Comparison of ENCODE assay signal across 20 cellular contexts in the genomic region with DNA sequence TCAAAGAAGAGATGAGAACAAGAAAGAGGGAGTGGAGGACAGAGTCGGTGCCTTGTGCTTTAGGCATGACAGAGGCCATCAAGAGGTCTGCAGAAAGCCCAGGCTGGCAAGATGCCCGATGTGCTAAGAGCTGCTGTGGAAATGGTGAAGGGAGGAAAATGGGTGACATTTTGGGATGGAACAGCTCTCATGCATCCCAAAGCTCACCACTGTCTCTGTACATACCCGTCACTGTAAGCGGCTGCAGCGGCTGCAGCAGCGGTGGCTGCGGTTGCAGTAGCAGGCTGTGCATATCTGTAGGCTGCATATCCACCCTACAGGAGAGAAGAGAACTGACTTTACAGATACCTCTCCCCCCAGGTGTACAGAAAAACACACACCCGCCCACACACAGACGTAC. TPM values are rescaled to one million over a fixed set of nuclear protein-coding genes. Genes with fewer than 3 reads are reported as not detected.
DNase-seq lines count a peak whose midpoint lies in the region; ATAC-seq, FAIRE-seq and TF ChIP-seq lines count a peak whose summit lies in the region.
"Had no signal": no experiment of that assay in that cellular context is flagged by ENCODE, and none has a peak within 500 bp of the region (broad histone marks: within the 10 kb centered on the region; RNA-seq: fewer than 3 reads in every experiment).

No MANE protein-coding gene starts in this region.

- H3K9ac ChIP-seq in SU-DHL-6 (ENCODE audit: low read length) = peak overlapping the region; percentile 74

- no peaks in the 10 kb centered on the region for H3K9me3 ChIP-seq in HEK293 (ENCODE audit: control insufficient read depth, insufficient read depth, low read depth, low read length)
- no peaks in the 10 kb centered on the region for H3K9me3 ChIP-seq in SU-DHL-6 (ENCODE audit: insufficient read depth, low read length)
- H3K9me3 ChIP-seq in pancreas = no peaks in the 10 kb centered on the region
- H3K9me3 ChIP-seq: HAP-1, SJSA1 had no signal

- peaks cover 47% of the 10 kb centered on the region for H3K4me1 Mint-ChIP-seq in osteocyte (ENCODE audit: unreplicated experiment)
- H3K4me1 Mint-ChIP-seq: CD8-positive, alpha-beta memory T cell had no signal

- H3K9me3 Mint-ChIP-seq in osteocyte (ENCODE audit: unreplicated experiment) = no peaks in the 10 kb centered on the region
- H3K9me3 Mint-ChIP-seq: CD8-positive, alpha-beta memory T cell had no signal

- intact Hi-C loops in pancreas (cut with DNase I) = no loop called here

- peaks cover 7 to 17% of the 10 kb centered on the region in 2 experiments; a peak in 2 of 3 replicates for H3K36me3 ChIP-seq in HEK293 (ENCODE audit: control insufficient read depth in 2 of 2, insufficient read depth in 1 of 2, low read length in 2 of 2)
- H3K36me3 ChIP-seq in SU-DHL-6 (ENCODE audit: low read length) = peaks cover 5% of the 10 kb centered on the region
- no peaks in the 10 kb centered on the region for H3K36me3 ChIP-seq in pancreas

- no peak for ATAC-seq in HG02852 (IDR thresholded peaks at IDR 0.05; ENCODE audit: unreplicated experiment)
- no peak for ATAC-seq in HG02763 (IDR thresholded peaks at IDR 0.05; ENCODE audit: unreplicated experiment)
- no peak for ATAC-seq in pancreas
- ATAC-seq: PC-3 had no signal

- H4K20me1 ChIP-seq in SU-DHL-6 (ENCODE audit: low read depth, low read length) = no peaks in the 10 kb centered on the region

- 90 to 93% methylated on average over 9 of the region's 9 CpGs for WGBS in pancreas, 2 donors

- TF ChIP-seq CTCF in HEK293 (tag by site-specific recombination; IDR thresholded peaks at IDR 0.05) (no peak), SU-DHL-6 (IDR thresholded peaks at IDR 0.05; ENCODE audit: insufficient read depth, low read length, poor library complexity, severe bottlenecking) (no peak), fibroblast of pulmonary artery (IDR thresholded peaks at IDR 0.05; ENCODE audit: low read length, missing control alignments) (no peak), osteocyte (IDR thresholded peaks at IDR 0.05) (no peak), pancreas (IDR thresholded peaks at IDR 0.05) (no peak)

- no peak overlapping the region for H3K27ac Mint-ChIP-seq in osteocyte (ENCODE audit: unreplicated experiment)
- H3K27ac Mint-ChIP-seq: CD8-positive, alpha-beta memory T cell had no signal

- H3K79me2 ChIP-seq in SU-DHL-6 (ENCODE audit: insufficient read depth, low read length) = peaks cover 19% of the 10 kb centered on the region

- no peak overlapping the region for H3K27ac ChIP-seq in HEK293 (ENCODE audit: extremely low read depth, low read depth, low read length)
- peak overlapping the region; percentile 99 for H3K27ac ChIP-seq in SU-DHL-6 (ENCODE audit: low read depth, low read length)
- H3K27ac ChIP-seq in pancreas = no peak overlapping the region

- no peaks in the 10 kb centered on the region for H3K9me2 ChIP-seq in SU-DHL-6 (replicated peaks; ENCODE audit: insufficient read depth, low read length)

- peak; percentile 34 for DNase-seq in fibroblast of pulmonary artery (ENCODE audit: low read depth)
- peak; percentile 57 for DNase-seq in osteocyte (ENCODE audit: extremely low spot score, unreplicated experiment)
- no peak for DNase-seq in central memory CD4-positive, alpha-beta T cell
- no peak for DNase-seq in pancreas
- DNase-seq: C1 segment of cervical spinal cord; CD8-positive, alpha-beta memory T cell; KG1; NCI-H1105 treated with DMSO at 0.1 percent for 48 hours; NCI-H1694; NCI-H2081 treated with DMSO at 0.1 percent for 48 hours; NCI-H748 treated with DMSO at 0.1 percent for 48 hours; PC-3 had no signal

- peaks cover 86% of the 10 kb centered on the region for H3F3A ChIP-seq in SU-DHL-6 (ENCODE audit: insufficient read depth)

- H2AFZ ChIP-seq in SU-DHL-6 (ENCODE audit: low read depth, low read length, severe bottlenecking) = no peak overlapping the region

- H3K4me1 ChIP-seq in HEK293 (ENCODE audit: control insufficient read depth, insufficient read depth, low read length) (peaks cover 13% of the 10 kb centered on the region), pancreas (no peaks in the 10 kb centered on the region)

- H3K27me3 ChIP-seq in SU-DHL-6 (ENCODE audit: low read length) (no peaks in the 10 kb centered on the region), pancreas (no peaks in the 10 kb centered on the region)
- H3K27me3 ChIP-seq: SJSA1 had no signal

- no peak overlapping the region for H3K4me3 Mint-ChIP-seq in osteocyte (ENCODE audit: unreplicated experiment)
- H3K4me3 Mint-ChIP-seq: CD8-positive, alpha-beta memory T cell had no signal

- no peaks in the 10 kb centered on the region for H3K27me3 Mint-ChIP-seq in osteocyte (ENCODE audit: unreplicated experiment)

- POLR2A ChIA-PET in HEK293 (lab: Yijun Ruan, JAX) = interaction anchor here (0.5 kb wide), 1 partner anchor 226 kb away, joined by 4 read pairs; no protein-coding TSS in a partner anchor

- no peak overlapping the region for H3K4me3 ChIP-seq in HEK293 (ENCODE audit: low read depth, low read length)
- peak overlapping the region; percentile 63 for H3K4me3 ChIP-seq in SU-DHL-6 (ENCODE audit: insufficient read depth, low read length, poor library complexity, severe bottlenecking)
- H3K4me3 ChIP-seq in fibroblast of pulmonary artery (replicated peaks; ENCODE audit: low read depth, low read length) = no peak overlapping the region
- H3K4me3 ChIP-seq in pancreas = no peak overlapping the region
- H3K4me3 ChIP-seq: HAP-1, SJSA1 had no signal

- CTCF ChIA-PET in HEK293 (lab: Yijun Ruan, JAX) = no interaction called here

- H3K36me3 Mint-ChIP-seq in osteocyte (ENCODE audit: unreplicated experiment) = peaks cover 34% of the 10 kb centered on the region
- H3K36me3 Mint-ChIP-seq: CD8-positive, alpha-beta memory T cell had no signal

- H3K4me2 ChIP-seq in SU-DHL-6 (ENCODE audit: low read depth, low read length, poor library complexity, severe bottlenecking) = peak overlapping the region; percentile 96

- no peak for FAIRE-seq in pancreas (lab: Jason Lieb, UNC)
- FAIRE-seq: D721Med had no signal

TF ChIP-seq in HEK293, 187 proteins besides CTCF, POLR2A, EP300 and RAD21:
- TF ChIP-seq, protein P1, sequence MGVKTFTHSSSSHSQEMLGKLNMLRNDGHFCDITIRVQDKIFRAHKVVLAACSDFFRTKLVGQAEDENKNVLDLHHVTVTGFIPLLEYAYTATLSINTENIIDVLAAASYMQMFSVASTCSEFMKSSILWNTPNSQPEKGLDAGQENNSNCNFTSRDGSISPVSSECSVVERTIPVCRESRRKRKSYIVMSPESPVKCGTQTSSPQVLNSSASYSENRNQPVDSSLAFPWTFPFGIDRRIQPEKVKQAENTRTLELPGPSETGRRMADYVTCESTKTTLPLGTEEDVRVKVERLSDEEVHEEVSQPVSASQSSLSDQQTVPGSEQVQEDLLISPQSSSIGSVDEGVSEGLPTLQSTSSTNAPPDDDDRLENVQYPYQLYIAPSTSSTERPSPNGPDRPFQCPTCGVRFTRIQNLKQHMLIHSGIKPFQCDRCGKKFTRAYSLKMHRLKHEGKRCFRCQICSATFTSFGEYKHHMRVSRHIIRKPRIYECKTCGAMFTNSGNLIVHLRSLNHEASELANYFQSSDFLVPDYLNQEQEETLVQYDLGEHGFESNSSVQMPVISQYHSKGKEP (tag by site-specific recombination; IDR thresholded peaks at IDR 0.05) = 0 out of 2 replicates have a peak, but pooled peaks have one; percentile 52
- TF ChIP-seq, protein P2, sequence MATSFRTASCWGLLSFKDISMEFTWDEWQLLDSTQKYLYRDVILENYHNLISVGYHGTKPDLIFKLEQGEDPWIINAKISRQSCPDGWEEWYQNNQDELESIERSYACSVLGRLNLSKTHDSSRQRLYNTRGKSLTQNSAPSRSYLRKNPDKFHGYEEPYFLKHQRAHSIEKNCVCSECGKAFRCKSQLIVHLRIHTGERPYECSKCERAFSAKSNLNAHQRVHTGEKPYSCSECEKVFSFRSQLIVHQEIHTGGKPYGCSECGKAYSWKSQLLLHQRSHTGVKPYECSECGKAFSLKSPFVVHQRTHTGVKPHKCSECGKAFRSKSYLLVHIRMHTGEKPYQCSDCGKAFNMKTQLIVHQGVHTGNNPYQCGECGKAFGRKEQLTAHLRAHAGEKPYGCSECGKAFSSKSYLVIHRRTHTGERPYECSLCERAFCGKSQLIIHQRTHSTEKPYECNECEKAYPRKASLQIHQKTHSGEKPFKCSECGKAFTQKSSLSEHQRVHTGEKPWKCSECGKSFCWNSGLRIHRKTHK (tag by site-specific recombination; IDR thresholded peaks at IDR 0.05) = no peak

RNA-seq across cellular contexts. Expression of a gene that starts 28.6 kb away (rescaled TPM):
- total RNA-seq in osteocyte (not detected in 2 replicates), pancreas (not detected)
- polyA plus RNA-seq in pancreas = under 1 TPM in 1 of 2 donors, not detected in 1; 0.07 TPM
- total RNA-seq: CD8-positive, alpha-beta memory T cell; NCI-H460; PC-3; SJSA1 had no signal
- polyA plus RNA-seq: CD8-positive, alpha-beta memory T cell had no signal

Comparison
In these comparisons a context has a peak if more than half of its experiments do, and no peak if none do; other contexts are left out.
1. DNase-seq: peak in fibroblast of pulmonary artery (single experiment) and osteocyte (single experiment); none in central memory CD4-positive, alpha-beta T cell (single experiment) and pancreas (0 of 6).